20 cellular contexts compared by ENCODE assay signal in the genomic region with DNA sequence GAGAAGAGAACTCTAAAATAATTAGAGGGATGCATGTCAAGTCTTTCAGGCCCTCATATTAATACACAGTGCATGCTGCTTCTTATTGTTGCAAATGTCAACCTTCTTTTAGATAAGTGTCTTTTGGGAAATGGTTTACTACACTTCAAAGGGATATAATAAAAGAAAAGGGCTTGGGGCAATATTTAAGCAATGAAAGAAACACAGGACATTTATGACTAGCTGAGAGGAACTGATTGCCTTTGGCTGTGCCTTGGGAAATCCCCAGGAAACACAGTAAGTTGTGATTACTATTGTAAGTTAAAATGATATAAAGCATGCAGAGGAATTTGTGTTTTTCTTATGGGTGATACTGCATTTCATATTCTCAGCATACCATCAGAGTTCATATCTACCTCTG.
DNase-seq lines count a peak whose midpoint lies in the region; ATAC-seq and TF ChIP-seq lines count a peak whose summit lies in the region.
"Had no signal": no experiment of that assay in that cellular context is flagged by ENCODE, and none has a peak within 500 bp of the region (broad histone marks: within the 10 kb centered on the region; RNA-seq: fewer than 3 reads in every experiment).

No MANE protein-coding gene starts in this region.

- intact Hi-C loops in colonic mucosa (cut with DNase I): no loop called here

- TF ChIP-seq CTCF in colonic mucosa (IDR thresholded peaks at IDR 0.05) (no peak), right atrium auricular region (IDR thresholded peaks at IDR 0.05) (no peak)

- H3K9ac ChIP-seq in ES-I3 (ENCODE audit: low read depth, low read length) (peak overlapping the region; percentile 30; the same call in 1 of the 2 replicates), colonic mucosa (ENCODE audit: low read depth in 2 of 2, low read length in 2 of 2) (no peak overlapping the region), mesendoderm (ENCODE audit: low read length) (no peak overlapping the region)

- peak; percentile 3 for DNase-seq in HT-29 (ENCODE audit: low spot score)
- DNase-seq in colonic mucosa: no peak
- no peak for DNase-seq in mesendoderm
- no peak for DNase-seq in activated CD4-positive, alpha-beta T cell treated with anti-CD3 and anti-CD28 coated beads, Interleukin-2, amount 50 U/mL, for 48 hours
- DNase-seq in right atrium auricular region (ENCODE audit: low spot score): no peak
- DNase-seq in amygdala (lab: John Stamatoyannopoulos, UW): no peak
- DNase-seq: activated CD4-positive, alpha-beta memory T cell treated with anti-CD3 and anti-CD28 coated beads, Interleukin-2, amount 10 ng/mL, durations not matched to agents 7 days and 5 days; activated T-cell treated with anti-CD3 and anti-CD28 coated beads, Interleukin-2, amount 50 U/mL, for 4 hours; body of pancreas; CD4-positive, CD25-positive, alpha-beta regulatory T cell; DMS53; NCI-H1105 treated with DMSO at 0.1 percent for 48 hours; stimulated activated CD4-positive, alpha-beta T cell treated with anti-CD3 and anti-CD28 coated beads, Interleukin-2, amount 100 ng/mL, for 24 hours; stimulated activated naive CD8-positive, alpha-beta T cell treated with anti-CD3 and anti-CD28 coated beads, Interleukin-15, amount 100 ng/mL, for 72 hours had no signal

- H3K23ac ChIP-seq in mesendoderm (ENCODE audit: low read length): no peak overlapping the region

- ATAC-seq in HG02610 (IDR thresholded peaks at IDR 0.05; ENCODE audit: unreplicated experiment): no peak
- ATAC-seq: activated T-cell treated with anti-CD3 and anti-CD28 coated beads, Interleukin-2, amount 50 U/mL, for 4 hours; body of pancreas; gastroesophageal sphincter; HCT116; sciatic nerve; stimulated activated naive CD8-positive, alpha-beta T cell treated with anti-CD3 and anti-CD28 coated beads, Interleukin-15, amount 100 ng/mL, for 72 hours had no signal

- H2BK120ac ChIP-seq in mesendoderm (ENCODE audit: low read depth, low read length): no peak overlapping the region

- H3K4ac ChIP-seq in mesendoderm (ENCODE audit: low read depth, low read length): no peak overlapping the region

- H3K79me1 ChIP-seq in mesendoderm (ENCODE audit: low read length): no peaks in the 10 kb centered on the region

- H3K4me2 ChIP-seq in mesendoderm (ENCODE audit: low read length): no peak overlapping the region

- no peak overlapping the region for H4K8ac ChIP-seq in mesendoderm (ENCODE audit: low read depth, low read length)

- no peak overlapping the region for H3K18ac ChIP-seq in mesendoderm (ENCODE audit: low read length)

- H3K36me3 ChIP-seq in ES-I3 (ENCODE audit: insufficient read depth, low read length) (no peaks in the 10 kb centered on the region), colonic mucosa (no peaks in the 10 kb centered on the region), mesendoderm (ENCODE audit: control insufficient read depth, insufficient read depth, low read length) (no peaks in the 10 kb centered on the region), right atrium auricular region (no peaks in the 10 kb centered on the region)
- H3K36me3 ChIP-seq: gastroesophageal sphincter had no signal

- H3K4me1 ChIP-seq in ES-I3 (ENCODE audit: insufficient read depth, low read length): peaks cover 20% of the 10 kb centered on the region
- no peaks in the 10 kb centered on the region for H3K4me1 ChIP-seq in colonic mucosa
- peaks cover 2% of the 10 kb centered on the region for H3K4me1 ChIP-seq in mesendoderm (ENCODE audit: control insufficient read depth, low read depth, low read length)
- no peaks in the 10 kb centered on the region for H3K4me1 ChIP-seq in right atrium auricular region
- H3K4me1 ChIP-seq: gastroesophageal sphincter had no signal

- H3K79me2 ChIP-seq in mesendoderm (ENCODE audit: control insufficient read depth, insufficient read depth, low read length): no peaks in the 10 kb centered on the region

- H2AK5ac ChIP-seq in mesendoderm (ENCODE audit: low read length): no peak overlapping the region

- no peak overlapping the region for H3K56ac ChIP-seq in mesendoderm (ENCODE audit: low read length)

- H3K27ac ChIP-seq in colonic mucosa (peak overlapping the region; percentile 7), mesendoderm (ENCODE audit: low read depth, low read length) (peak overlapping the region; percentile 10), right atrium auricular region (no peak overlapping the region)
- H3K27ac ChIP-seq: body of pancreas, epithelial cell of prostate, gastroesophageal sphincter had no signal

- no peak overlapping the region for H2BK5ac ChIP-seq in mesendoderm (ENCODE audit: low read length)

- H3K4me3 ChIP-seq in colonic mucosa: no peak overlapping the region
- H3K4me3 ChIP-seq in mesendoderm (ENCODE audit: low read length): no peak overlapping the region
- no peak overlapping the region for H3K4me3 ChIP-seq in right atrium auricular region
- H3K4me3 ChIP-seq: body of pancreas, gastroesophageal sphincter had no signal

- no peak overlapping the region for H4K5ac ChIP-seq in mesendoderm (ENCODE audit: low read length)

- H3K9me3 ChIP-seq in ES-I3 (ENCODE audit: control insufficient read depth, insufficient read depth, low read length) (peaks cover 5% of the 10 kb centered on the region), colonic mucosa (no peaks in the 10 kb centered on the region), right atrium auricular region (no peaks in the 10 kb centered on the region)

- H2BK15ac ChIP-seq in mesendoderm (replicated peaks; ENCODE audit: low read depth): no peak overlapping the region

- H3K27me3 ChIP-seq in colonic mucosa (no peaks in the 10 kb centered on the region), mesendoderm (ENCODE audit: insufficient read depth, low read length, poor library complexity) (no peaks in the 10 kb centered on the region), right atrium auricular region (no peaks in the 10 kb centered on the region)
- H3K27me3 ChIP-seq: body of pancreas, gastroesophageal sphincter had no signal

Comparison
In these comparisons a context has a peak if more than half of its experiments do, and no peak if none do; other contexts are left out.
1. H3K27ac ChIP-seq: peak in colonic mucosa (single experiment) and mesendoderm (single experiment); none in right atrium auricular region (0 of 2).